In the genomic region with DNA sequence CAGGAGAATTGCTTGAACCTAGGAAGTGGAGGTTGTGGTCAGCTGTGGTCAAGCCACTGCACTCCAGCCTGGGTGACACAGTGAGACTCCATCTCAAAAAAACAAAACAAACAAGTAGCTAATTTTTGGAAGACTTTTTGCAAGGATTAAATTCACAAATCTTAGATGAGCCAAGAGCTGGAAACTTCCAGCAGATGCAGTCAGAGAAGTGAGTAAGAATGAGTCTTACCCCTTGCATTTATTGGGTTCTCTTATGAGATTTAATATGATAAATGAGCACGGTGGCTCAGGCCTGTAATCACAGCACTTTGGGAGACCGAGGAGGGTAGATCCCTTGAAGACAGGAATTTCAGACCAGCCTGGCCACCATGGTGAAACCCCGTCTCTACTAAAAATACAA, we compare ENCODE assay signal across 27 cellular contexts.
"Had no signal": no experiment of that assay in that cellular context is flagged by ENCODE, and none has a peak within 500 bp of the region (broad histone marks: within the 10 kb centered on the region; RNA-seq: fewer than 3 reads in every experiment).

No MANE protein-coding gene starts in this region.

- H3K4me3 ChIP-seq: ascending aorta, cardiac muscle cell had no signal

- H3K4me1 ChIP-seq: ascending aorta had no signal

- DNase-seq: activated CD4-positive, alpha-beta T cell treated with anti-CD3 and anti-CD28 coated beads for 1 hour; activated CD4-positive, alpha-beta T cell treated with anti-CD3 and anti-CD28 coated beads for 48 hours; activated CD4-positive, alpha-beta T cell treated with anti-CD3 and anti-CD28 coated beads, Interleukin-2, amount 50 U/mL, for 4 hours; activated CD4-positive, CD25-positive, alpha-beta regulatory T cell; activated CD8-positive, alpha-beta T cell treated with anti-CD3 and anti-CD28 coated beads for 36 hours; activated effector memory CD4-positive, alpha-beta T cell treated with anti-CD3 and anti-CD28 coated beads, Interleukin-2, amount 50 U/mL, for 16 hours; activated naive CD4-positive, alpha-beta T cell treated with Interleukin-2 at 50 U/mL for 16 hours; activated naive CD8-positive, alpha-beta T cell treated with anti-CD3 and anti-CD28 coated beads, Interleukin-2, amount 10 ng/mL, durations not matched to agents 7 days and 5 days; activated T-cell treated with anti-CD3 and anti-CD28 coated beads, Interleukin-2, amount 50 U/mL, for 1 hour; activated T-cell treated with anti-CD3 and anti-CD28 coated beads, Interleukin-2, amount 50 U/mL, for 72 hours; amygdala; Kasumi-1; KG1; NCI-H1105; NCI-H1417 treated with DMSO at 0.1 percent for 48 hours; NCI-H1930; NCI-H345; NCI-H524 treated with DMSO at 0.1 percent for 48 hours; Right ventricle myocardium superior; SW 1271; T-helper 1 cell; T-helper 2 cell; T-helper 9 cell; WERI-Rb-1 had no signal

- H3K27me3 ChIP-seq: ascending aorta, cardiac muscle cell had no signal

- H3K9me3 ChIP-seq: ascending aorta had no signal

- H3K27ac ChIP-seq: ascending aorta, cardiac muscle cell, WERI-Rb-1 had no signal

- H3K36me3 ChIP-seq: ascending aorta, cardiac muscle cell, WERI-Rb-1 had no signal

- ATAC-seq: activated CD8-positive, alpha-beta T cell treated with anti-CD3 and anti-CD28 coated beads for 36 hours; activated T-cell treated with anti-CD3 and anti-CD28 coated beads, Interleukin-2, amount 50 U/mL, for 72 hours; activated T-helper 17 cell treated with anti-CD3 and anti-CD28 coated beads, Interleukin-2, amount 50 U/mL, for 72 hours had no signal
